ENCODE assay signal across 8 cellular contexts in the genomic region with DNA sequence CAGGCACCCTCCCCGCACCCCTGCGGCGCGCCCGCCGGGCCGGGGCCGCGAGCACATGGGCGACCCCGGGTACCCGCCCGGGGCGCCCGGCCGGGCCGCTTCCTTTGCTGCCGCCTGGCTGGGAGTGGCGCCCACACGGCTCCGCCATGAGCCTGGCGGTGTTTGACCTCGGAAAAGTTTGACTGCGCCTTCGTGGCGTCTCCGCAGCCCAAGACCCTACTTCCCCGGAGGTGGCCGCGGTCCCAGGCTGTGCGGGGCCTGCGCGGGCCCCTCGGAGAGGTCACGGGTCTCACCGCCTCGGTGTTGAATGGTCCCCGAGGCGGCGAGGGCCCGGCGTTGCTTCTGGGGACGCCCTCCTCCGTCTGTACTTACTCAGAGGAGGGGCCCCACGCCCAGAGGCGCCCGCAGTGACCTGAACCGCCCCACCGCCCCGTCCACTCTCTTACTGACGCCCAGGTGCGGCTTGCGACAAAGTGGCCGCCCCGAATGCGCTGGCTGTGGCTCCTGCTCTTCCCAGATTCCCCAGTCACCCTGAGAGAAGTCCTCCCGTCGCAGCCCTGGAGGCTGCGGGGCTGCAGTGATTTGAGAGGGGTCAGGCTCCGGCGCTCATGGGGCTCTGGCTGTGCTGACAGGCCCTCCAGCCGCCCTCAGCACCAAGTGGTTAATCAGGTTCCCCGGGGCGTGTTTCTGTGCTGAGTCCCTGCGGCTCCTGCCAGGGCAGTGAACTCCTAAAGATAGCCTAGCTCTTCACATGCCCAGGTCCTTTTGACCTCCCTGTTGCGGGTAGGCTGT. TPM values are rescaled to one million over a fixed set of nuclear protein-coding genes. Genes with fewer than 3 reads are reported as not detected.
DNase-seq lines count a peak whose midpoint lies in the region; ATAC-seq and TF ChIP-seq lines count a peak whose summit lies in the region.

No MANE protein-coding gene starts in this region.

- intact Hi-C loops in activated CD4-positive, alpha-beta T cell treated with anti-CD3 and anti-CD28 coated beads for 36 hours (cut with DNase I, micrococcal nuclease): loop anchor here (1.0 to 10.0 kb wide), 3 partner anchors 38 to 415 kb away; partner anchors contain the start of gene OGFOD2 (in 2 of the 2)
- intact Hi-C loops in activated CD8-positive, alpha-beta T cell treated with anti-CD3 and anti-CD28 coated beads for 36 hours (cut with micrococcal nuclease): no loop called here
- intact Hi-C loops in natural killer cell (cut with micrococcal nuclease): loop anchor here (5.0 kb wide), 1 partner anchor 68 kb away; the partner anchor contains the start of gene SNRNP35
- intact Hi-C loops in aorta (cut with DNase I): loop anchor here (5.0 to 10.0 kb wide), 3 partner anchors 85 to 193 kb away; partner anchors contain the start of genes RILPL1 (in 1 of the 2) and TMED2 (in 1 of the 2)

- peak overlapping the region; percentile 96 to 97 for H3K4me3 ChIP-seq in aorta (ENCODE audit: low read length in 2 of 2)

- peak overlapping the region; percentile 74 for H3K27ac Mint-ChIP-seq in activated CD4-positive, alpha-beta T cell treated with anti-CD3 and anti-CD28 coated beads for 36 hours
- peak overlapping the region; percentile 84 for H3K27ac Mint-ChIP-seq in activated CD8-positive, alpha-beta T cell treated with anti-CD3 and anti-CD28 coated beads for 36 hours
- peak overlapping the region; percentile 83 to 87 for H3K27ac Mint-ChIP-seq in natural killer cell

- H3K27me3 ChIP-seq in aorta (ENCODE audit: control insufficient read depth in 1 of 2, insufficient read depth in 2 of 2, low read length in 1 of 2): no peaks in the 10 kb centered on the region

- no peaks in the 10 kb centered on the region for H3K9me3 Mint-ChIP-seq in activated CD4-positive, alpha-beta T cell treated with anti-CD3 and anti-CD28 coated beads for 36 hours (ENCODE audit: low read depth)
- H3K9me3 Mint-ChIP-seq in activated CD8-positive, alpha-beta T cell treated with anti-CD3 and anti-CD28 coated beads for 36 hours: no peaks in the 10 kb centered on the region
- no peaks in the 10 kb centered on the region for H3K9me3 Mint-ChIP-seq in natural killer cell

- H3K27ac ChIP-seq in aorta (ENCODE audit: low read depth in 1 of 2, low read length in 2 of 2): peak overlapping the region; percentile 49 to 94

- no peaks in the 10 kb centered on the region for H3K9me3 ChIP-seq in aorta (ENCODE audit: control insufficient read depth, low read length)

- H3K27me3 Mint-ChIP-seq in activated CD4-positive, alpha-beta T cell treated with anti-CD3 and anti-CD28 coated beads for 36 hours: no peaks in the 10 kb centered on the region
- no peaks in the 10 kb centered on the region for H3K27me3 Mint-ChIP-seq in activated CD8-positive, alpha-beta T cell treated with anti-CD3 and anti-CD28 coated beads for 36 hours
- no peaks in the 10 kb centered on the region for H3K27me3 Mint-ChIP-seq in natural killer cell (ENCODE audit: low read depth in 2 of 2)

- H3K4me1 Mint-ChIP-seq in activated CD4-positive, alpha-beta T cell treated with anti-CD3 and anti-CD28 coated beads for 36 hours: peaks cover 37% of the 10 kb centered on the region
- peaks cover 36% of the 10 kb centered on the region for H3K4me1 Mint-ChIP-seq in activated CD8-positive, alpha-beta T cell treated with anti-CD3 and anti-CD28 coated beads for 36 hours (ENCODE audit: low read depth)
- H3K4me1 Mint-ChIP-seq in natural killer cell: peaks cover 31 to 40% of the 10 kb centered on the region in 2 donors

- POLR2A ChIA-PET in activated CD4-positive, alpha-beta T cell treated with anti-CD3 and anti-CD28 coated beads for 36 hours (lab: Charles Lee): no interaction called here
- POLR2A ChIA-PET in activated CD8-positive, alpha-beta T cell treated with anti-CD3 and anti-CD28 coated beads for 36 hours (lab: Charles Lee): interaction anchor here (2.0 kb wide), 1 partner anchor 24 kb away, joined by 7 read pairs; no protein-coding TSS in a partner anchor

- CTCF ChIA-PET in activated CD4-positive, alpha-beta T cell treated with anti-CD3 and anti-CD28 coated beads for 36 hours (lab: Charles Lee): interaction anchor here (0.5 kb wide), 1 partner anchor 11 kb away, joined by 3 read pairs; no protein-coding TSS in a partner anchor
- CTCF ChIA-PET in activated CD8-positive, alpha-beta T cell treated with anti-CD3 and anti-CD28 coated beads for 36 hours (lab: Charles Lee): interaction anchor here (2.3 kb wide), 1 partner anchor 8 kb away, joined by 8 read pairs; no protein-coding TSS in a partner anchor

- no peaks in the 10 kb centered on the region for H3K4me1 ChIP-seq in aorta (ENCODE audit: control insufficient read depth in 1 of 2, insufficient read depth in 2 of 2, low read length in 2 of 2)

- TF ChIP-seq CTCF in activated CD8-positive, alpha-beta T cell treated with anti-CD3 and anti-CD28 coated beads for 36 hours (IDR thresholded peaks at IDR 0.05): no peak
- TF ChIP-seq CTCF in natural killer cell (IDR thresholded peaks at IDR 0.05): no peak

- peaks cover 0 to 3% of the 10 kb centered on the region in 2 donors for H3K36me3 ChIP-seq in aorta (ENCODE audit: control insufficient read depth in 1 of 2, insufficient read depth in 2 of 2, low read length in 1 of 2)

- WGBS in aorta, 2 donors: 1 to 2% methylated on average over 49 to 66 of the region's 66 CpGs

- peak; percentile 57 for DNase-seq in activated CD4-positive, alpha-beta T cell treated with anti-CD3 and anti-CD28 coated beads for 36 hours
- no peak for DNase-seq in activated CD4-positive, alpha-beta T cell treated with anti-CD3 and anti-CD28 coated beads for 1 hour
- DNase-seq in activated CD8-positive, alpha-beta T cell treated with anti-CD3 and anti-CD28 coated beads for 36 hours: peak; percentile 51
- peak; percentile 22 for DNase-seq in natural killer cell
- peak; percentile 65 to 83 for DNase-seq in aorta
- no peak for DNase-seq in NOMO-1 (lab: John Stamatoyannopoulos, UW; ENCODE audit: unreplicated experiment in 2 of 2)

- H3K4me3 Mint-ChIP-seq in activated CD4-positive, alpha-beta T cell treated with anti-CD3 and anti-CD28 coated beads for 36 hours: peak overlapping the region; percentile 81
- peak overlapping the region; percentile 83 for H3K4me3 Mint-ChIP-seq in activated CD8-positive, alpha-beta T cell treated with anti-CD3 and anti-CD28 coated beads for 36 hours
- H3K4me3 Mint-ChIP-seq in natural killer cell: peak overlapping the region; percentile 93

- H3K36me3 Mint-ChIP-seq in activated CD4-positive, alpha-beta T cell treated with anti-CD3 and anti-CD28 coated beads for 36 hours (ENCODE audit: low read depth): peaks cover 33% of the 10 kb centered on the region
- peaks cover 34% of the 10 kb centered on the region for H3K36me3 Mint-ChIP-seq in activated CD8-positive, alpha-beta T cell treated with anti-CD3 and anti-CD28 coated beads for 36 hours (ENCODE audit: low read depth)
- peaks cover 2% of the 10 kb centered on the region for H3K36me3 Mint-ChIP-seq in natural killer cell

- peak; percentile 15 for ATAC-seq in activated CD4-positive, alpha-beta T cell treated with anti-CD3 and anti-CD28 coated beads for 36 hours
- peak; percentile 21 for ATAC-seq in HG03521 (IDR thresholded peaks at IDR 0.05; ENCODE audit: unreplicated experiment)
- ATAC-seq in activated CD8-positive, alpha-beta T cell treated with anti-CD3 and anti-CD28 coated beads for 36 hours: peak; percentile 32
- ATAC-seq in esophagus mucosa: peak; percentile 75
- peak; percentile 21 to 30 (median 22) for ATAC-seq in natural killer cell
- peak; percentile 59 for ATAC-seq in aorta (ENCODE audit: low FRiP score)

RNA-seq across cellular contexts. Expression of gene KMT5A, which starts 5.8 kb away (rescaled TPM):
- total RNA-seq in activated CD4-positive, alpha-beta T cell treated with anti-CD3 and anti-CD28 coated beads for 36 hours: 10 to 100 TPM; 47.0 to 78.4 TPM
- total RNA-seq in activated CD8-positive, alpha-beta T cell treated with anti-CD3 and anti-CD28 coated beads for 36 hours: 10 to 100 TPM; 35.9 to 38.2 TPM
- 57.2 TPM for total RNA-seq in esophagus mucosa
- total RNA-seq in natural killer cell: 10 to 100 TPM; 24.9 to 50.2 (median 48.7) TPM
- total RNA-seq in aorta: 10 to 100 TPM; 51.9 to 55.9 TPM
- 10 to 100 TPM; 23.7 to 58.1 TPM for polyA plus RNA-seq in aorta

RNA-seq across cellular contexts. Expression of gene SBNO1, which starts 25.1 kb away (rescaled TPM):
- total RNA-seq in activated CD4-positive, alpha-beta T cell treated with anti-CD3 and anti-CD28 coated beads for 36 hours: 10 to 100 TPM; 49.6 to 51.1 TPM
- total RNA-seq in activated CD8-positive, alpha-beta T cell treated with anti-CD3 and anti-CD28 coated beads for 36 hours: 10 to 100 TPM; 44.3 to 45.4 TPM
- 21.7 TPM for total RNA-seq in esophagus mucosa
- 10 to 100 TPM; 30.7 to 40.3 (median 34.3) TPM for total RNA-seq in natural killer cell
- 10 to 100 TPM; 25.6 to 28.6 TPM for total RNA-seq in aorta
- polyA plus RNA-seq in aorta: 1 to 10 TPM; 4.0 to 4.2 TPM

RNA-seq across cellular contexts. Expression of gene RILPL2, which starts 46.7 kb away (rescaled TPM):
- 10 to 100 TPM; 10.4 to 12.1 TPM for total RNA-seq in activated CD4-positive, alpha-beta T cell treated with anti-CD3 and anti-CD28 coated beads for 36 hours
- 1 to 10 TPM; 9.0 to 9.3 TPM for total RNA-seq in activated CD8-positive, alpha-beta T cell treated with anti-CD3 and anti-CD28 coated beads for 36 hours
- 1.5 TPM for total RNA-seq in esophagus mucosa
- total RNA-seq in natural killer cell: 1 to 10 TPM; 3.6 to 5.5 (median 4.4) TPM
- total RNA-seq in aorta: 10 to 100 TPM; 12.6 to 13.7 TPM
- polyA plus RNA-seq in aorta: 10 to 100 TPM; 19.4 to 25.3 TPM

Comparison
In these comparisons a context has a peak if more than half of its experiments do, and no peak if none do; other contexts are left out.
1. DNase-seq: peak in activated CD4-positive, alpha-beta T cell treated with anti-CD3 and anti-CD28 coated beads for 36 hours (single experiment), activated CD8-positive, alpha-beta T cell treated with anti-CD3 and anti-CD28 coated beads for 36 hours (single experiment), natural killer cell (single experiment) and aorta (2 of 2); none in activated CD4-positive, alpha-beta T cell treated with anti-CD3 and anti-CD28 coated beads for 1 hour (single experiment) and NOMO-1 (0 of 2).
2. ATAC-seq: peak in every context shown above with its lines; median percentile 75 in esophagus mucosa; 59 in aorta; 32 in activated CD8-positive, alpha-beta T cell treated with anti-CD3 and anti-CD28 coated beads for 36 hours; 22 in natural killer cell; 21 in HG03521; 15 in activated CD4-positive, alpha-beta T cell treated with anti-CD3 and anti-CD28 coated beads for 36 hours.
3. Peak in every context shown above with its lines, with median percentiles within 50 percentile points of each other: H3K27ac Mint-ChIP-seq and H3K4me3 Mint-ChIP-seq.